Comparison of ENCODE assay signal across 32 cellular contexts in genomic region chr11:11082651-11083050, GRCh38.
"Had no signal": no experiment of that assay in that cellular context is flagged by ENCODE, and none has a peak within 500 bp of the region (broad histone marks: within the 10 kb centered on the region; RNA-seq: fewer than 3 reads in every experiment).

No MANE protein-coding gene starts in this region.

- H3K9ac ChIP-seq: SK-N-SH had no signal

- H3K4me3 Mint-ChIP-seq: activated CD4-positive, alpha-beta T cell treated with anti-CD3 and anti-CD28 coated beads, Interleukin-2, amount 10 ng/mL, durations not matched to agents 24 days and 14 days; activated CD8-positive, alpha-beta T cell treated with anti-CD3 and anti-CD28 coated beads, Interleukin-2, amount 10 ng/mL, durations not matched to agents 7 days and 5 days; activated naive CD4-positive, alpha-beta T cell treated with anti-CD3 and anti-CD28 coated beads for 36 hours; activated T-cell treated with anti-CD3 and anti-CD28 coated beads, Interleukin-2, amount 50 U/mL, for 4 hours; activated T-helper 1 cell treated with anti-CD3 and anti-CD28 coated beads, Interleukin-12 subunit alpha, Interleukin-12 subunit beta, Interleukin-2, Interleukin-4 antibody, amounts not matched to agents 30 ng/mL and 10 ng/mL and 1 ng/mL, durations not matched to agents 14 hours and 24 hours and 36 hours; T-helper 1 cell treated with Interleukin-12 subunit alpha and Interleukin-12 subunit beta and Interleukin-4 antibody, amounts not matched to agents 30 μg/mL and 1 μg/mL, for 36 hours; T-helper 2 cell treated with Interferon-gamma antibody and Interleukin-4, amounts not matched to agents 5 μg/mL and 100 μg/mL, for 36 hours had no signal

- DNase-seq: activated CD4-positive, alpha-beta T cell treated with anti-CD3 and anti-CD28 coated beads, Interleukin-2, amount 10 ng/mL, durations not matched to agents 24 days and 14 days; activated CD4-positive, alpha-beta T cell treated with anti-CD3 and anti-CD28 coated beads, Interleukin-2, amount 50 U/mL, for 4 hours; activated CD8-positive, alpha-beta T cell treated with anti-CD3 and anti-CD28 coated beads, Interleukin-2, amount 10 ng/mL, durations not matched to agents 7 days and 5 days; activated gamma-delta T cell treated with Interleukin-2 at 50 U/mL for 16 hours; activated naive CD4-positive, alpha-beta T cell treated with anti-CD3 and anti-CD28 coated beads for 36 hours; activated T-cell treated with anti-CD3 and anti-CD28 coated beads, Interleukin-2, amount 50 U/mL, for 4 hours; adrenal gland; Kasumi-1; KBM-7; MG63; NCI-H1048; NCI-H1105 treated with DMSO at 0.1 percent for 48 hours; NCI-H1436; NCI-H1694; NCI-H1930; NCI-H2081 treated with DMSO at 0.1 percent for 48 hours; NCI-H226; NCI-H446 treated with DMSO at 0.1 percent for 48 hours; NCI-H524; NK-92 treated with Interleukin-12 subunit alpha and Interleukin-12 subunit beta, amount 100 ng/mL, for 24 hours; PC-3; Peyer's patch; RPMI8226; SHP77 treated with DMSO at 0.1 percent for 48 hours; SK-N-SH had no signal

- H3K4me2 ChIP-seq: SK-N-SH had no signal

- H3K36me3 ChIP-seq: adrenal gland, cardiac muscle cell, MG63, Peyer's patch, SJSA1 had no signal

- H3K4me1 Mint-ChIP-seq: activated CD4-positive, alpha-beta T cell treated with anti-CD3 and anti-CD28 coated beads, Interleukin-2, amount 10 ng/mL, durations not matched to agents 24 days and 14 days had no signal

- H3K9me3 Mint-ChIP-seq: activated CD4-positive, alpha-beta T cell treated with anti-CD3 and anti-CD28 coated beads, Interleukin-2, amount 10 ng/mL, durations not matched to agents 24 days and 14 days; activated naive CD4-positive, alpha-beta T cell treated with anti-CD3 and anti-CD28 coated beads for 36 hours; activated naive CD4-positive, alpha-beta T cell treated with anti-CD3 and anti-CD28 coated beads, Interleukin-2, amount 50 U/mL, for 72 hours; activated T-cell treated with anti-CD3 and anti-CD28 coated beads, Interleukin-2, amount 50 U/mL, for 4 hours; T-helper 1 cell treated with Interleukin-12 subunit alpha and Interleukin-12 subunit beta and Interleukin-4 antibody, amounts not matched to agents 30 μg/mL and 1 μg/mL, for 36 hours; T-helper 2 cell treated with Interferon-gamma antibody and Interleukin-4, amounts not matched to agents 5 μg/mL and 100 μg/mL, for 36 hours had no signal

- H3K36me3 Mint-ChIP-seq: activated naive CD4-positive, alpha-beta T cell treated with anti-CD3 and anti-CD28 coated beads, Interleukin-2, amount 50 U/mL, for 72 hours had no signal

- H3K9me3 ChIP-seq: adrenal gland, MG63, Peyer's patch, SJSA1, SK-N-SH had no signal

- H3K27ac Mint-ChIP-seq: activated CD4-positive, alpha-beta T cell treated with anti-CD3 and anti-CD28 coated beads, Interleukin-2, amount 10 ng/mL, durations not matched to agents 24 days and 14 days; activated CD8-positive, alpha-beta T cell treated with anti-CD3 and anti-CD28 coated beads, Interleukin-2, amount 10 ng/mL, durations not matched to agents 7 days and 5 days; activated naive CD4-positive, alpha-beta T cell treated with anti-CD3 and anti-CD28 coated beads for 36 hours; activated naive CD4-positive, alpha-beta T cell treated with anti-CD3 and anti-CD28 coated beads, Interleukin-2, amount 50 U/mL, for 72 hours; activated T-helper 1 cell treated with anti-CD3 and anti-CD28 coated beads, Interleukin-12 subunit alpha, Interleukin-12 subunit beta, Interleukin-2, Interleukin-4 antibody, amounts not matched to agents 30 ng/mL and 10 ng/mL and 1 ng/mL, durations not matched to agents 14 hours and 24 hours and 36 hours; T-helper 1 cell treated with Interleukin-12 subunit alpha and Interleukin-12 subunit beta and Interleukin-4 antibody, amounts not matched to agents 30 μg/mL and 1 μg/mL, for 36 hours; T-helper 2 cell treated with Interferon-gamma antibody and Interleukin-4, amounts not matched to agents 5 μg/mL and 100 μg/mL, for 36 hours had no signal

- H3K27ac ChIP-seq: adrenal gland, cardiac muscle cell, Peyer's patch, SJSA1 had no signal

- H3K27me3 ChIP-seq: cardiac muscle cell, MG63, Peyer's patch, SJSA1 had no signal

- H3K27me3 Mint-ChIP-seq: activated CD4-positive, alpha-beta T cell treated with anti-CD3 and anti-CD28 coated beads, Interleukin-2, amount 10 ng/mL, durations not matched to agents 24 days and 14 days had no signal

- H3K4me1 ChIP-seq: adrenal gland, Peyer's patch, SJSA1 had no signal

- H3K4me3 ChIP-seq: adrenal gland, cardiac muscle cell, MG63, Peyer's patch, SJSA1 had no signal

- FAIRE-seq: TTC549 had no signal
